ENCODE assay signal across 30 cellular contexts in the genomic region with DNA sequence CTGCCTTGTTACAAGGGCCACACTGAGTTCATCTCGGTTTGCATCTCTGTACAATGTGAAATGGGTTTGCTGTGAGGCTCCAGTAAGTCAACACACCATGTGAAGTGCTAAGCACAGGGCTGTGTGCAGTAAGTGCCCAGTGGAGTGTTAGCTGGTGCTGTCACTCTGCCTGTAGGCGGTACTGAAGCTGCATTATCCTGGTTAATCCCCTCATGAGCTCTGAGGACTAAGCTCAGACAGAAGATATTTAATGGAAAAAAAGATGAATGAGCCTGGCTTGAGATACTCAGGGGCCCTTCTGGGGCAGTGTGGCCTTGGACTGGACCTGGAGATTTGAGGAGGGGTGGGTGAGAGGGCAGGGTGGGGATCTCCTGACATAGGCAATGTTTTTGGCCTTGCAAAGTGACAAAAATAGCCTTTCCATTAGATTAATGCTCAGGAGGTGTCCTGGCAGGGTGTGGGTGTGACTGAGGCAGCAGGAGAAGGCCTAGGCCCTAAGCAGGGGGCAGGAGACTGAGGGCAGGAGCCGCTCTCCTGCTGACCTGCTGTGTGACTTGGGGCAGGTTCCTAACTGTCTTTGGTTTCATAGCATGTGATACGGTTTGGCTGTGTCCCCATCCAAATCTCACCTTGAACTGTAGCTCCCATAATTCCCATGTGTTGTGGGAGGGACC.
DNase-seq lines count a peak whose midpoint lies in the region; FAIRE-seq and TF ChIP-seq lines count a peak whose summit lies in the region.
"Had no signal": no experiment of that assay in that cellular context is flagged by ENCODE, and none has a peak within 500 bp of the region (broad histone marks: within the 10 kb centered on the region; RNA-seq: fewer than 3 reads in every experiment).

No MANE protein-coding gene starts in this region.

- no peak overlapping the region for H3K9ac ChIP-seq in kidney (ENCODE audit: low read length in 2 of 2)
- H3K9ac ChIP-seq: BLaER1, parathyroid adenoma had no signal

- H3K27me3 ChIP-seq in A673 (replicated peaks; ENCODE audit: insufficient read depth, low read depth, low read length, poor library complexity) (no peaks in the 10 kb centered on the region), WERI-Rb-1 (ENCODE audit: insufficient read depth, low read depth, severe bottlenecking) (no peaks in the 10 kb centered on the region)
- H3K27me3 ChIP-seq: BLaER1, Peyer's patch, vagina had no signal

- H3K27ac ChIP-seq in A673 (ENCODE audit: low read depth, low read length, poor library complexity, severe bottlenecking) (no peak overlapping the region), WERI-Rb-1 (peak overlapping the region; percentile 61), kidney (ENCODE audit: low read depth in 2 of 2, low read length in 2 of 2) (no peak overlapping the region)
- H3K27ac ChIP-seq: BLaER1, parathyroid adenoma, Peyer's patch, stomach, vagina had no signal

- CTCF ChIA-PET in A673 (lab: Charles Lee): no interaction called here

- DNase-seq in A673 (ENCODE audit: low spot score): peak; percentile 33
- DNase-seq in D721Med (ENCODE audit: insufficient read length, low spot score): peak; percentile 75
- DNase-seq in WERI-Rb-1: peak; percentile 85
- DNase-seq in kidney: peak; percentile 20
- no peak for DNase-seq in cerebellar nuclear complex (lab: John Stamatoyannopoulos, UW)
- no peak for DNase-seq in NCI-H2107 (lab: John Stamatoyannopoulos, UW)
- no peak for DNase-seq in NCI-H526 (lab: John Stamatoyannopoulos, UW)
- DNase-seq: activated CD4-positive, alpha-beta T cell treated with anti-CD3 and anti-CD28 coated beads, Interleukin-2, amount 50 U/mL, for 1 hour; activated naive CD4-positive, alpha-beta T cell treated with Interleukin-2 at 50 U/mL for 16 hours; activated T-cell treated with anti-CD3 and anti-CD28 coated beads, Interleukin-2, amount 50 U/mL, for 72 hours; DMS53; hippocampal formation; immature natural killer cell; NCI-H1092; NCI-H187 treated with DMSO at 0.1 percent for 48 hours; NCI-H2227 treated with DMSO at 0.1 percent for 48 hours; NCI-H748 treated with DMSO at 0.1 percent for 48 hours; nephron progenitor cell; Peyer's patch; right cardiac atrium; SHP77 treated with DMSO at 0.1 percent for 48 hours; stimulated activated CD4-positive, alpha-beta T cell treated with anti-CD3 and anti-CD28 coated beads, Interleukin-12 subunit alpha, Interleukin-12 subunit beta, amount 100 ng/mL, for 4 hours; stimulated activated CD4-positive, alpha-beta T cell treated with anti-CD3 and anti-CD28 coated beads, Interleukin-2, amount 100 ng/mL, for 48 hours had no signal

- no peaks in the 10 kb centered on the region for H3K36me3 ChIP-seq in A673 (ENCODE audit: insufficient read depth, low read length, poor library complexity, severe bottlenecking)
- no peaks in the 10 kb centered on the region for H3K36me3 ChIP-seq in WERI-Rb-1
- no peaks in the 10 kb centered on the region for H3K36me3 ChIP-seq in kidney (ENCODE audit: control insufficient read depth in 1 of 2, insufficient read depth in 2 of 2, low read length in 2 of 2)
- H3K36me3 ChIP-seq: BLaER1, Peyer's patch, stomach, vagina had no signal

- peak; percentile 88 for FAIRE-seq in D721Med (lab: Jason Lieb, UNC)
- no peak for FAIRE-seq in kidney (lab: Jason Lieb, UNC)
- FAIRE-seq: endothelial cell of umbilical vein, GM12891, H1 had no signal

- no peak overlapping the region for H3K4me3 ChIP-seq in A673 (ENCODE audit: low read depth, low read length, poor library complexity, severe bottlenecking)
- no peak overlapping the region for H3K4me3 ChIP-seq in WERI-Rb-1 (ENCODE audit: low read depth, low read length)
- no peak overlapping the region for H3K4me3 ChIP-seq in kidney (ENCODE audit: low read length in 2 of 2)
- H3K4me3 ChIP-seq: BLaER1, Peyer's patch, stomach, vagina had no signal

- BruUV-seq in A673 (replicated peaks; lab: Mats Ljungman, UMichigan): no TSS peak

- H3K4me1 ChIP-seq in A673 (ENCODE audit: insufficient read depth, low read length, poor library complexity, severe bottlenecking): peaks cover 34% of the 10 kb centered on the region
- H3K4me1 ChIP-seq in kidney (ENCODE audit: control insufficient read depth in 1 of 2, insufficient read depth in 1 of 2, low read depth in 1 of 2, low read length in 2 of 2): peaks cover 0 to 6% of the 10 kb centered on the region in 2 donors
- H3K4me1 ChIP-seq: parathyroid adenoma, Peyer's patch had no signal

- TF ChIP-seq CTCF in A673 (conservative IDR thresholded peaks at IDR 0.05; ENCODE audit: low read depth, low read length) (no peak), D721Med (IDR thresholded peaks at IDR 0.05; ENCODE audit: insufficient read depth, missing control alignments) (no peak), WERI-Rb-1 (IDR thresholded peaks at IDR 0.05; ENCODE audit: low read depth, low read length) (no peak), kidney (IDR thresholded peaks at IDR 0.05; ENCODE audit: borderline replicate concordance, extremely low read depth, insufficient read depth) (no peak)

- POLR2A ChIA-PET in A673 (lab: Charles Lee; ENCODE audit: low non-redundant PET): no interaction called here

- intact Hi-C loops in A673 (cut with micrococcal nuclease; ENCODE audit: unreplicated experiment): no loop called here
- intact Hi-C loops in kidney (cut with DNase I): no loop called here

- no peaks in the 10 kb centered on the region for H3K9me3 ChIP-seq in A673 (ENCODE audit: low read depth, low read length, poor library complexity, severe bottlenecking)
- no peaks in the 10 kb centered on the region for H3K9me3 ChIP-seq in WERI-Rb-1 (ENCODE audit: severe bottlenecking)
- no peaks in the 10 kb centered on the region for H3K9me3 ChIP-seq in kidney (ENCODE audit: control insufficient read depth in 1 of 2, low read length in 2 of 2)
- H3K9me3 ChIP-seq: BLaER1, Peyer's patch, stomach, vagina had no signal

Comparison
In these comparisons a context has a peak if more than half of its experiments do, and no peak if none do; other contexts are left out.
1. DNase-seq: peak in A673 (single experiment), D721Med (single experiment), WERI-Rb-1 (single experiment) and kidney (single experiment); none in cerebellar nuclear complex (0 of 2), NCI-H2107 (single experiment) and NCI-H526 (0 of 2).